In the genomic region with DNA sequence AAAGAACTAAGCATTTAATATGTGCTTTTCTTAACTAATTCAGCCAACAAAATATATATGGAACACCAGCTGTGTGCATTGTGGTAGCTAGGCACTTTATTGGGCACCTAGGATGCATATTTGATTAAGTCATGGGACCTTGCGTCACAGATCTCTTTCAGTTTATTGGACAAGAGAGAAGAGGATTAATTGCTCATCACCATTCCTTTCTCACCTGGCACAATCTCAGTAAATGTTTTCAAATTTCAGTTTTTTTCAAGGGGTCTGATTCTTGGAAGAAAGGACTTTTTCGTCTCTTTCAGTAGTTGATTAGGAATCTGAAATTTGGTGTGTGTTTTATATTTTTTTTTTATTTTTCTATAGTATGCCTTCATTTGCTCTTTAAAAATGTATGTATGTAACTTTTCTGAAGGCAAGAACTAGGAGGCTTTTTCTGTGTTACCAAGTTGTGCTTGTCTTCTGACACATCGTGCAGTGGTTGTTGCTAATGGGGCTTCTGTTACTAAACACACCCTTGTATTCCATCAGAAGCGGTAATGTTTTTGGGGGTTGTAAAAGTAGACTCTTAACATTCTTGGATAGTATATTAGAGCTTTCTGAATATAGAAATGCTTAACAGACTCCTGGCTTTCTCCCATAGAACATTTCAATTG, we compare ENCODE assay signal across 1 cellular context.
TF ChIP-seq lines count a peak whose summit lies in the region.

No MANE protein-coding gene starts in this region.

TF ChIP-seq in GM12878, 131 proteins besides CTCF, POLR2A, EP300 and RAD21 (continued from another document):
- TF ChIP-seq, protein P1, sequence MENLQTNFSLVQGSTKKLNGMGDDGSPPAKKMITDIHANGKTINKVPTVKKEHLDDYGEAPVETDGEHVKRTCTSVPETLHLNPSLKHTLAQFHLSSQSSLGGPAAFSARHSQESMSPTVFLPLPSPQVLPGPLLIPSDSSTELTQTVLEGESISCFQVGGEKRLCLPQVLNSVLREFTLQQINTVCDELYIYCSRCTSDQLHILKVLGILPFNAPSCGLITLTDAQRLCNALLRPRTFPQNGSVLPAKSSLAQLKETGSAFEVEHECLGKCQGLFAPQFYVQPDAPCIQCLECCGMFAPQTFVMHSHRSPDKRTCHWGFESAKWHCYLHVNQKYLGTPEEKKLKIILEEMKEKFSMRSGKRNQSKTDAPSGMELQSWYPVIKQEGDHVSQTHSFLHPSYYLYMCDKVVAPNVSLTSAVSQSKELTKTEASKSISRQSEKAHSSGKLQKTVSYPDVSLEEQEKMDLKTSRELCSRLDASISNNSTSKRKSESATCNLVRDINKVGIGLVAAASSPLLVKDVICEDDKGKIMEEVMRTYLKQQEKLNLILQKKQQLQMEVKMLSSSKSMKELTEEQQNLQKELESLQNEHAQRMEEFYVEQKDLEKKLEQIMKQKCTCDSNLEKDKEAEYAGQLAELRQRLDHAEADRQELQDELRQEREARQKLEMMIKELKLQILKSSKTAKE (IDR thresholded peaks at IDR 0.05; ENCODE audit: low read depth, poor library complexity, severe bottlenecking), result no peak
- TF ChIP-seq NRF1 (conservative IDR thresholded peaks at IDR 0.05; ENCODE audit: low read depth, low read length) (no peak), SMC3 (IDR thresholded peaks at IDR 0.05; ENCODE audit: borderline replicate concordance, low read length) (no peak), YBX1 (IDR thresholded peaks at IDR 0.05) (no peak), CHD1 (IDR thresholded peaks at IDR 0.05; ENCODE audit: low read depth, low read length) (peak; percentile 57; the same call in 1 of the 2 replicates), RUNX3 (IDR thresholded peaks at IDR 0.05; ENCODE audit: low read length) (no peak), NFIC (IDR thresholded peaks at IDR 0.05; ENCODE audit: low read depth, low read length) (no peak)
- TF ChIP-seq, protein P2, sequence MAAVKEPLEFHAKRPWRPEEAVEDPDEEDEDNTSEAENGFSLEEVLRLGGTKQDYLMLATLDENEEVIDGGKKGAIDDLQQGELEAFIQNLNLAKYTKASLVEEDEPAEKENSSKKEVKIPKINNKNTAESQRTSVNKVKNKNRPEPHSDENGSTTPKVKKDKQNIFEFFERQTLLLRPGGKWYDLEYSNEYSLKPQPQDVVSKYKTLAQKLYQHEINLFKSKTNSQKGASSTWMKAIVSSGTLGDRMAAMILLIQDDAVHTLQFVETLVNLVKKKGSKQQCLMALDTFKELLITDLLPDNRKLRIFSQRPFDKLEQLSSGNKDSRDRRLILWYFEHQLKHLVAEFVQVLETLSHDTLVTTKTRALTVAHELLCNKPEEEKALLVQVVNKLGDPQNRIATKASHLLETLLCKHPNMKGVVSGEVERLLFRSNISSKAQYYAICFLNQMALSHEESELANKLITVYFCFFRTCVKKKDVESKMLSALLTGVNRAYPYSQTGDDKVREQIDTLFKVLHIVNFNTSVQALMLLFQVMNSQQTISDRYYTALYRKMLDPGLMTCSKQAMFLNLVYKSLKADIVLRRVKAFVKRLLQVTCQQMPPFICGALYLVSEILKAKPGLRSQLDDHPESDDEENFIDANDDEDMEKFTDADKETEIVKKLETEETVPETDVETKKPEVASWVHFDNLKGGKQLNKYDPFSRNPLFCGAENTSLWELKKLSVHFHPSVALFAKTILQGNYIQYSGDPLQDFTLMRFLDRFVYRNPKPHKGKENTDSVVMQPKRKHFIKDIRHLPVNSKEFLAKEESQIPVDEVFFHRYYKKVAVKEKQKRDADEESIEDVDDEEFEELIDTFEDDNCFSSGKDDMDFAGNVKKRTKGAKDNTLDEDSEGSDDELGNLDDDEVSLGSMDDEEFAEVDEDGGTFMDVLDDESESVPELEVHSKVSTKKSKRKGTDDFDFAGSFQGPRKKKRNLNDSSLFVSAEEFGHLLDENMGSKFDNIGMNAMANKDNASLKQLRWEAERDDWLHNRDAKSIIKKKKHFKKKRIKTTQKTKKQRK (IDR thresholded peaks at IDR 0.05; ENCODE audit: low read depth, low read length), result no peak
